In the genomic region with DNA sequence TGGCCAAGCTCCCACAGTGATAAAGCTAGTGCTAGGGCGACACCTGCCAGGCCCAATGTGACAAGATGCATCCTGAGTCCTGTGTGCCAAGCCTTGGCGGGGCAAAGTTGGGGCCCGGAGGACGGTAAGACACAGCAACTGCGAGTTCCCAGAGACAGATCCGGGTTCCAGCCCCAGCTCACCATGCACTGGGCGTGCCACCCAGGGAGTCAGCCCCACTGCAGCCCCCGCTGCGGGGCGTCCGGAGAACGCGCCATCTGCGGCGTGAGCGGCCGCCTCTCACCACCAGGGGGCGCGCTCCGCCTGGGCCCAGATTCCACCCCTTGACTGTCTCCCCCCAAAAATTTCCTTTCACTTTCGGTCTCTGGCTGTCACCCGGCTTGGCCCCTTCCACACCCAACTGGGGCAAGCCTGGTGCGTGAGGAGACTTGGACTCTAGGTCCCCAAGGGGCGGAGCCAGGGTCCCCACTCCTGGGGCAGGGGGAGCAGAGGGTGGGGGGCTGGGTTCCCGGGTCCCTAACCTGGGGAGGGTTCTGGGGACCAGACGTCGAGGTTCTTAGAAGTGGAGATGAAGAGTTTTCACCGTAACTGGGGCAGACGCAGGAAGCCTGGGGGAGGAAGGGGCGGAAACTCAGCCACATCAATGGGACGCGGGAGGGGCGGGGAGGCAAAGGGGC, we compare ENCODE assay signal across 8 cellular contexts. TPM values are rescaled to one million over a fixed set of nuclear protein-coding genes. Genes with fewer than 3 reads are reported as not detected.
DNase-seq lines count a peak whose midpoint lies in the region; ATAC-seq and TF ChIP-seq lines count a peak whose summit lies in the region.

TSS of gene FLT3LG (plus strand) at position 348 of the 677 bp plus-strand sequence. CDS start 425 bp downstream, outside the sequence.

- DNase-seq in HCT116 (ENCODE audit: low read depth, low spot score) (no peak), NCI-H146 (lab: John Stamatoyannopoulos, UW) (peak; percentile 48), breast epithelium (ENCODE audit: low spot score in 2 of 2) (peak; percentile 74 to 79), iris pigment epithelial cell (ENCODE audit: low read depth) (peak; percentile 71)
- DNase-seq in stimulated activated CD4-positive, alpha-beta T cell treated with anti-CD3 and anti-CD28 coated beads, Interleukin-15, amount 100 ng/mL, for 24 hours: peak; percentile 90

- H3K4me3 ChIP-seq in GM08714 (ENCODE audit: low read length) (peak within 1 kb of the TSS; percentile 51; the same call in 1 of the 2 replicates), HCT116 (replicated peaks in 1 of 2; ENCODE audit: low read depth in 1 of 2, low read length in 2 of 2) (peak within 1 kb of the TSS; percentile 54 to 71), WI38 (ENCODE audit: low read depth, low read length) (peak within 1 kb of the TSS; percentile 70), breast epithelium (peak within 1 kb of the TSS; percentile 77 to 84 (median 82))

- H3K27me3 ChIP-seq in HCT116 (ENCODE audit: insufficient read depth, low read length): no peaks in the 10 kb centered on the region
- no peaks in the 10 kb centered on the region for H3K27me3 ChIP-seq in breast epithelium

- CTCF ChIA-PET in HCT116 (lab: Charles Lee): interaction anchor here (0.7 to 2.1 kb wide), 14 partner anchors 9 to 175 kb away, joined by 3 to 11 read pairs (median 3); partner anchors contain the start of genes ALDH16A1 and RPS11

- RAD21 ChIA-PET in HCT116 (lab: Charles Lee; ENCODE audit: low non-redundant PET in 1 of 2, low total read pairs in 2 of 2, uncharacterized antibody in 2 of 2, unreplicated experiment in 2 of 2): no interaction called here

- TF ChIP-seq RAD21 in HCT116 (IDR thresholded peaks at IDR 0.05; ENCODE audit: low read depth): peak; percentile 63

- H3K4me2 ChIP-seq in HCT116 (ENCODE audit: low read length): peak within 1 kb of the TSS; percentile 99

- intact Hi-C loops in HCT116 (cut with micrococcal nuclease) (no loop called here), breast epithelium (cut with DNase I; ENCODE audit: low total_unique reads) (no loop called here)

- H4K20me1 ChIP-seq in HCT116 (ENCODE audit: insufficient read depth): no peaks in the 10 kb centered on the region

- POLR2A ChIA-PET in HCT116 (lab: Charles Lee): interaction anchor here (1.6 kb wide), 1 partner anchor 18 kb away, joined by 3 read pairs; no protein-coding TSS in a partner anchor

- TF ChIP-seq POLR2A in HCT116 (IDR thresholded peaks at IDR 0.05; ENCODE audit: borderline replicate concordance, extremely low read depth, insufficient read depth, insufficient read length): peak; percentile 23
- TF ChIP-seq POLR2A in breast epithelium (IDR thresholded peaks at IDR 0.05): no peak

- peak within 1 kb of the TSS; percentile 72 for H3K9ac ChIP-seq in HCT116 (ENCODE audit: low read length)

- H3K9me3 ChIP-seq in HCT116 (ENCODE audit: control insufficient read depth in 1 of 2, insufficient read depth in 1 of 2, low read depth in 1 of 2, low read length in 2 of 2) (no peaks in the 10 kb centered on the region), breast epithelium (no peaks in the 10 kb centered on the region)

- H3K36me3 ChIP-seq in HCT116 (ENCODE audit: control insufficient read depth in 1 of 2, insufficient read depth in 2 of 2, low read length in 2 of 2) (no peaks in the 10 kb centered on the region; a peak in 1 of 4 replicates), breast epithelium (no peaks in the 10 kb centered on the region)

- H3K27ac ChIP-seq in HCT116 (ENCODE audit: low read depth, low read length): 0 out of 2 replicates have a peak within 1 kb of the TSS, but pooled peaks have one; percentile 19
- H3K27ac ChIP-seq in breast epithelium: peak within 1 kb of the TSS; percentile 79 to 83

- TF ChIP-seq CTCF in HCT116 (IDR thresholded peaks at IDR 0.05 in 2 of 3, conservative IDR thresholded peaks at IDR 0.05 in 1 of 3; ENCODE audit: borderline replicate concordance in 1 of 3, insufficient read depth in 1 of 3, low read depth in 2 of 3, low read length in 2 of 3): peak; percentile 95 to 98 (median 95)
- TF ChIP-seq CTCF in WI38 (IDR thresholded peaks at IDR 0.05; ENCODE audit: low read depth, low read length): peak; percentile 93
- peak; percentile 97 to 99 (median 98) for TF ChIP-seq CTCF in breast epithelium (IDR thresholded peaks at IDR 0.05)

- ATAC-seq in HCT116 (peak; percentile 41), HG03045 (IDR thresholded peaks at IDR 0.05; ENCODE audit: unreplicated experiment) (no peak)

- no TSS peak for BruUV-seq in HCT116 (replicated peaks; lab: Mats Ljungman, UMichigan)

- peak within 1 kb of the TSS; percentile 71 for H2AFZ ChIP-seq in HCT116 (ENCODE audit: low read depth, low read length, poor library complexity, severe bottlenecking)

- no peaks in the 10 kb centered on the region for H3K9me2 ChIP-seq in HCT116 (ENCODE audit: insufficient read depth)

- H3K4me1 ChIP-seq in HCT116 (ENCODE audit: control insufficient read depth in 1 of 2, insufficient read depth in 2 of 2, low read length in 2 of 2): peaks cover 33 to 57% of the 10 kb centered on the region in 2 experiments
- H3K4me1 ChIP-seq in breast epithelium: no peaks in the 10 kb centered on the region

- H3K79me2 ChIP-seq in HCT116 (ENCODE audit: insufficient read depth, low read length): no peaks in the 10 kb centered on the region

TF ChIP-seq in HCT116, 20 proteins besides CTCF, POLR2A, EP300 and RAD21:
- TF ChIP-seq POLR2AphosphoS5 (IDR thresholded peaks at IDR 0.05; ENCODE audit: low read depth, low read length) (0 out of 2 replicates have a peak, but pooled peaks have one; percentile 16), SIN3A (IDR thresholded peaks at IDR 0.05; ENCODE audit: low read depth) (no peak)

RNA-seq across cellular contexts. Expression of gene FLT3LG, which starts in this region (rescaled TPM):
- 3.8 TPM for total RNA-seq in HCT116 (2021; ENCODE audit: unreplicated experiment)
- 2.5 and 4.0 TPM in 2 replicates for polyA plus RNA-seq in HCT116 (2012)
- total RNA-seq in breast epithelium: 1 to 10 TPM; 4.3 to 7.0 (median 4.6) TPM
